Comparison of ENCODE assay signal across 13 cellular contexts in genomic region chr2:182545420-182546167, GRCh38.
DNase-seq lines count a peak whose midpoint lies in the region; ATAC-seq lines count a peak whose summit lies in the region.
"Had no signal": no experiment of that assay in that cellular context is flagged by ENCODE, and none has a peak within 500 bp of the region (broad histone marks: within the 10 kb centered on the region; RNA-seq: fewer than 3 reads in every experiment).

No MANE protein-coding gene starts in this region.

- H3K4me3 ChIP-seq in right cardiac atrium (ENCODE audit: low read length) = no peak overlapping the region

- no peaks in the 10 kb centered on the region for H3K9me3 ChIP-seq in right cardiac atrium (ENCODE audit: control insufficient read depth, low read length)

- intact Hi-C loops in right cardiac atrium (cut with DNase I) = no loop called here

- peak; percentile 35 for DNase-seq in ELR (ENCODE audit: low read depth)
- no peak for DNase-seq in NK-92 (lab: John Stamatoyannopoulos, UW; ENCODE audit: unreplicated experiment)
- no peak for DNase-seq in HCEC 1CT
- no peak for DNase-seq in right cardiac atrium
- DNase-seq in NCI-H526 treated with DMSO at 0.1 percent for 48 hours (lab: John Stamatoyannopoulos, UW) = no peak
- DNase-seq: activated CD4-positive, alpha-beta T cell treated with anti-CD3 and anti-CD28 coated beads, Interleukin-2, amount 50 U/mL, for 48 hours; DND-41; effector memory CD8-positive, alpha-beta T cell; GOT3; mesendoderm had no signal

- no peaks in the 10 kb centered on the region for H3K27me3 ChIP-seq in right cardiac atrium (ENCODE audit: control insufficient read depth, insufficient read depth)

- WGBS in right cardiac atrium = 81% methylated on average over 3 of the region's 3 CpGs

- ATAC-seq in GM19455 (IDR thresholded peaks at IDR 0.05; ENCODE audit: unreplicated experiment) (peak; percentile 75), HG02852 (IDR thresholded peaks at IDR 0.05; ENCODE audit: unreplicated experiment) (peak; percentile 82), HG03558 (IDR thresholded peaks at IDR 0.05; ENCODE audit: extremely low read depth, unreplicated experiment) (peak; percentile 52), right cardiac atrium (no peak)
- ATAC-seq: effector memory CD8-positive, alpha-beta T cell had no signal

- H3K27ac ChIP-seq in right cardiac atrium (ENCODE audit: low read length) = no peak overlapping the region

- no peaks in the 10 kb centered on the region for H3K4me1 ChIP-seq in right cardiac atrium (ENCODE audit: control insufficient read depth, insufficient read depth, low read length)

Comparison
In these comparisons a context has a peak if more than half of its experiments do, and no peak if none do; other contexts are left out.
1. ATAC-seq: peak in GM19455 (single experiment), HG02852 (single experiment) and HG03558 (single experiment); none in right cardiac atrium (0 of 2).